1 cellular context compared by ENCODE assay signal in the genomic region with DNA sequence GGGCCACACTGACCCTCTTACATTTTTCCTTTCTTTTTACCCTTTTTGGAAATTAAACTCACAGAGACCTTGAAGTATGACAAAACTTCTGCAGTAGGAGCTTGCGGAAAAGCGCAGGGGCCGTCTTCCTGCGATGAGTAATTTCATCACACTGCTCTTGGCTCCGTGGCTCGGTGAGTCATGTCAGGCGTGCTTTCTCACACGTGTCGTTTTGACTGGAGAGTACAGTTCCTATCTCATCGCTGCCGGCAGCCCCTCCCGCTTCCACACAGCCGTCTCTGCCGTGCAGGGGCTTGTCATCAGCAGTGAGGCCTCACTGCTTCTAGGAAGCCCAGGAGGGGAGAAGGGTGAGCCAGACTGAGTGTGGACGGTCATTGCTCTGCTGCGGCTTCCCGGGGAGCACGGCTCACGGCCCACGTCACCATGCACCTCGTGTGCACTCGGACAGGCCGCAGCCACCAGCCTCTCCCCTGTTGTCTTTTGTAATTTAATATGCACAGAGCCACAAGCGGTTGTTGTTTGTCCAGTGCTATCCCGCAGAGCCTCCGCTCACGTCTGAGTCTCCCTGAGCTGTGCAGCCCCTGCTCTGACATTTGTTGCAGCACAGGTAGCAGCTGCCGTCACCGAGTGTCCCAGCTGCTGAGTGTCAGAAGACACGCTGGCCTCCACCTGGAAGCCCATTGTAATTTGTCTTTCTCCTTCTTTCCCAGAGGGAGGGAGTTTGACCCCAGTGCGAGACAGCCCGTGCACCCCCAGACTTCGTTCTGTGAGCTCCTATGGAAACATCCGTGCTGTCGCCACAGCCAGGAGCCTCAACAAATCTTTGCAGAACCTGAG.
TF ChIP-seq lines count a peak whose summit lies in the region.

No MANE protein-coding gene starts in this region.

TF ChIP-seq in HepG2, 621 proteins besides CTCF, POLR2A, EP300 and RAD21 (continued from another document):
- TF ChIP-seq, protein P1, sequence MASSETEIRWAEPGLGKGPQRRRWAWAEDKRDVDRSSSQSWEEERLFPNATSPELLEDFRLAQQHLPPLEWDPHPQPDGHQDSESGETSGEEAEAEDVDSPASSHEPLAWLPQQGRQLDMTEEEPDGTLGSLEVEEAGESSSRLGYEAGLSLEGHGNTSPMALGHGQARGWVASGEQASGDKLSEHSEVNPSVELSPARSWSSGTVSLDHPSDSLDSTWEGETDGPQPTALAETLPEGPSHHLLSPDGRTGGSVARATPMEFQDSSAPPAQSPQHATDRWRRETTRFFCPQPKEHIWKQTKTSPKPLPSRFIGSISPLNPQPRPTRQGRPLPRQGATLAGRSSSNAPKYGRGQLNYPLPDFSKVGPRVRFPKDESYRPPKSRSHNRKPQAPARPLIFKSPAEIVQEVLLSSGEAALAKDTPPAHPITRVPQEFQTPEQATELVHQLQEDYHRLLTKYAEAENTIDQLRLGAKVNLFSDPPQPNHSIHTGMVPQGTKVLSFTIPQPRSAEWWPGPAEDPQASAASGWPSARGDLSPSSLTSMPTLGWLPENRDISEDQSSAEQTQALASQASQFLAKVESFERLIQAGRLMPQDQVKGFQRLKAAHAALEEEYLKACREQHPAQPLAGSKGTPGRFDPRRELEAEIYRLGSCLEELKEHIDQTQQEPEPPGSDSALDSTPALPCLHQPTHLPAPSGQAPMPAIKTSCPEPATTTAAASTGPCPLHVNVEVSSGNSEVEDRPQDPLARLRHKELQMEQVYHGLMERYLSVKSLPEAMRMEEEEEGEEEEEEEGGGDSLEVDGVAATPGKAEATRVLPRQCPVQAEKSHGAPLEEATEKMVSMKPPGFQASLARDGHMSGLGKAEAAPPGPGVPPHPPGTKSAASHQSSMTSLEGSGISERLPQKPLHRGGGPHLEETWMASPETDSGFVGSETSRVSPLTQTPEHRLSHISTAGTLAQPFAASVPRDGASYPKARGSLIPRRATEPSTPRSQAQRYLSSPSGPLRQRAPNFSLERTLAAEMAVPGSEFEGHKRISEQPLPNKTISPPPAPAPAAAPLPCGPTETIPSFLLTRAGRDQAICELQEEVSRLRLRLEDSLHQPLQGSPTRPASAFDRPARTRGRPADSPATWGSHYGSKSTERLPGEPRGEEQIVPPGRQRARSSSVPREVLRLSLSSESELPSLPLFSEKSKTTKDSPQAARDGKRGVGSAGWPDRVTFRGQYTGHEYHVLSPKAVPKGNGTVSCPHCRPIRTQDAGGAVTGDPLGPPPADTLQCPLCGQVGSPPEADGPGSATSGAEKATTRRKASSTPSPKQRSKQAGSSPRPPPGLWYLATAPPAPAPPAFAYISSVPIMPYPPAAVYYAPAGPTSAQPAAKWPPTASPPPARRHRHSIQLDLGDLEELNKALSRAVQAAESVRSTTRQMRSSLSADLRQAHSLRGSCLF (CRISPR knock-in tag; IDR thresholded peaks at IDR 0.05; ENCODE audit: borderline replicate concordance), result no peak
- TF ChIP-seq SP2 (CRISPR knock-in tag; IDR thresholded peaks at IDR 0.05), result no peak
- TF ChIP-seq MEF2D (CRISPR knock-in tag; IDR thresholded peaks at IDR 0.05), result no peak
- no peak for TF ChIP-seq ZFP37 (CRISPR knock-in tag; IDR thresholded peaks at IDR 0.05; ENCODE audit: borderline replicate concordance)
- no peak for TF ChIP-seq AKAP8 (CRISPR knock-in tag; IDR thresholded peaks at IDR 0.05)
- TF ChIP-seq, protein P2, sequence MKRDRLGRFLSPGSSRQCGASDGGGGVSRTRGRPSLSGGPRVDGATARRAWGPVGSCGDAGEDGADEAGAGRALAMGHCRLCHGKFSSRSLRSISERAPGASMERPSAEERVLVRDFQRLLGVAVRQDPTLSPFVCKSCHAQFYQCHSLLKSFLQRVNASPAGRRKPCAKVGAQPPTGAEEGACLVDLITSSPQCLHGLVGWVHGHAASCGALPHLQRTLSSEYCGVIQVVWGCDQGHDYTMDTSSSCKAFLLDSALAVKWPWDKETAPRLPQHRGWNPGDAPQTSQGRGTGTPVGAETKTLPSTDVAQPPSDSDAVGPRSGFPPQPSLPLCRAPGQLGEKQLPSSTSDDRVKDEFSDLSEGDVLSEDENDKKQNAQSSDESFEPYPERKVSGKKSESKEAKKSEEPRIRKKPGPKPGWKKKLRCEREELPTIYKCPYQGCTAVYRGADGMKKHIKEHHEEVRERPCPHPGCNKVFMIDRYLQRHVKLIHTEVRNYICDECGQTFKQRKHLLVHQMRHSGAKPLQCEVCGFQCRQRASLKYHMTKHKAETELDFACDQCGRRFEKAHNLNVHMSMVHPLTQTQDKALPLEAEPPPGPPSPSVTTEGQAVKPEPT (CRISPR knock-in tag; IDR thresholded peaks at IDR 0.05; ENCODE audit: low read depth), result no peak
- TF ChIP-seq ZNF883 (CRISPR knock-in tag; IDR thresholded peaks at IDR 0.05; ENCODE audit: not compliant biosample characterization), result no peak
TF ChIP-seq in HepG2: peak in this region for 0.
